ENCODE assay signal across 14 cellular contexts in genomic region chr11:15829312-15829711, GRCh38.
"Had no signal": no experiment of that assay in that cellular context is flagged by ENCODE, and none has a peak within 500 bp of the region (broad histone marks: within the 10 kb centered on the region; RNA-seq: fewer than 3 reads in every experiment).

No MANE protein-coding gene starts in this region.

- H3K27ac ChIP-seq: brain microvascular endothelial cell, gastroesophageal sphincter, lower lobe of right lung, neutrophil, VCaP had no signal

- FAIRE-seq: kidney had no signal

- H3K4me1 ChIP-seq: uterus had no signal

- H3K9me3 ChIP-seq: gastroesophageal sphincter, lower lobe of right lung, neutrophil, tibial artery, uterus had no signal

- ATAC-seq: activated T-cell treated with anti-CD3 and anti-CD28 coated beads, Interleukin-2, amount 50 U/mL, for 72 hours; gastroesophageal sphincter; lower lobe of right lung; naive thymus-derived CD4-positive, alpha-beta T cell had no signal

- H3K27me3 ChIP-seq: brain microvascular endothelial cell, gastroesophageal sphincter, neutrophil, tibial artery, uterus had no signal

- H3K36me3 ChIP-seq: brain microvascular endothelial cell, gastroesophageal sphincter, lower lobe of right lung, neutrophil, tibial artery, uterus had no signal

- DNase-seq: activated CD4-positive, alpha-beta memory T cell treated with anti-CD3 and anti-CD28 coated beads, Interleukin-2, amount 10 ng/mL, durations not matched to agents 7 days and 5 days; activated gamma-delta T cell treated with Interleukin-2 at 50 U/mL for 16 hours; activated naive CD8-positive, alpha-beta T cell treated with anti-CD3 and anti-CD28 coated beads for 36 hours; activated T-cell treated with anti-CD3 and anti-CD28 coated beads, Interleukin-2, amount 50 U/mL, for 72 hours; brain microvascular endothelial cell; kidney; lower lobe of right lung; naive thymus-derived CD4-positive, alpha-beta T cell; tibial artery; uterus had no signal

- H3K4me3 ChIP-seq: gastroesophageal sphincter, lower lobe of right lung, skin epidermis, tibial artery, uterus had no signal
